Comparison of ENCODE assay signal across 16 cellular contexts in genomic region chr16:50037791-50038190, GRCh38. TPM values are rescaled to one million over a fixed set of nuclear protein-coding genes. Genes with fewer than 3 reads are reported as not detected.
DNase-seq lines count a peak whose midpoint lies in the region; ATAC-seq and TF ChIP-seq lines count a peak whose summit lies in the region.
"Had no signal": no experiment of that assay in that cellular context is flagged by ENCODE, and none has a peak within 500 bp of the region (broad histone marks: within the 10 kb centered on the region; RNA-seq: fewer than 3 reads in every experiment).

No MANE protein-coding gene starts in this region.

- ATAC-seq in lung (ENCODE audit: insufficient read depth, low FRiP score) (peak; percentile 20), GM21528 (IDR thresholded peaks at IDR 0.05; ENCODE audit: low FRiP score, unreplicated experiment) (no peak)
- ATAC-seq: stimulated activated naive CD8-positive, alpha-beta T cell treated with anti-CD3 and anti-CD28 coated beads, Interleukin-15, amount 100 ng/mL, for 72 hours had no signal

- TF ChIP-seq CTCF in AG10803 (conservative IDR thresholded peaks at IDR 0.05; ENCODE audit: low read length) (no peak), adrenal gland (IDR thresholded peaks at IDR 0.05) (no peak), lung (IDR thresholded peaks at IDR 0.05; ENCODE audit: control extremely low read depth, extremely low read depth) (no peak)

- H3K36me3 ChIP-seq in adrenal gland (replicated peaks in 1 of 2) (peaks cover 0 to 28% of the 10 kb centered on the region in 2 donors), lung (ENCODE audit: control insufficient read depth in 2 of 2, insufficient read depth in 2 of 2, low read length in 2 of 2) (peaks cover 5 to 12% of the 10 kb centered on the region in 2 donors)

- in situ Hi-C loops in KBM-7 (cut with MboI; ENCODE audit: low pct_unique_long_range_greater_than_20kb, low sequenced_read_pairs): no loop called here

- H3K27ac ChIP-seq in adrenal gland (peak overlapping the region in 4 of 5 donors; percentile 33 to 63 (median 60)), lung (ENCODE audit: low read depth in 1 of 2, low read length in 1 of 2) (no peak overlapping the region)
- H3K27ac ChIP-seq: parathyroid adenoma, WERI-Rb-1 had no signal

- intact Hi-C loops in adrenal gland (cut with DNase I): no loop called here

- H3K4me1 ChIP-seq in adrenal gland (replicated peaks in 1 of 2): peaks cover 8 to 21% of the 10 kb centered on the region in 2 donors
- peaks cover 0 to 2% of the 10 kb centered on the region in 2 donors for H3K4me1 ChIP-seq in lung (ENCODE audit: control insufficient read depth in 2 of 2, insufficient read depth in 2 of 2, low read length in 2 of 2)
- H3K4me1 ChIP-seq: parathyroid adenoma had no signal

- H3K9me3 ChIP-seq in adrenal gland (replicated peaks in 1 of 3) (no peaks in the 10 kb centered on the region), lung (ENCODE audit: control insufficient read depth in 2 of 2, insufficient read depth in 1 of 2, low read length in 1 of 2) (no peaks in the 10 kb centered on the region)
- H3K9me3 ChIP-seq: heart right ventricle had no signal

- H3K27me3 ChIP-seq in adrenal gland (no peaks in the 10 kb centered on the region), lung (ENCODE audit: control insufficient read depth, insufficient read depth) (no peaks in the 10 kb centered on the region)
- H3K27me3 ChIP-seq: heart right ventricle had no signal

- TF ChIP-seq POLR2A in adrenal gland (IDR thresholded peaks at IDR 0.05): no peak

- H3K4me3 ChIP-seq in AG10803 (ENCODE audit: low read length) (no peak overlapping the region), adrenal gland (no peak overlapping the region), lung (no peak overlapping the region)
- H3K4me3 ChIP-seq: heart right ventricle had no signal

- DNase-seq in AG10803 (ENCODE audit: low read depth) (peak; percentile 9), KBM-7 (peak; percentile 41), adrenal gland (no peak), lung (ENCODE audit: low spot score) (no peak), middle frontal gyrus (ENCODE audit: extremely low spot score, low spot score) (no peak), cerebellar nuclear complex (lab: John Stamatoyannopoulos, UW) (no peak)
- DNase-seq in stimulated activated CD4-positive, alpha-beta T cell treated with anti-CD3 and anti-CD28 coated beads, Interleukin-2, amount 100 ng/mL, for 24 hours: no peak
- DNase-seq: EL; heart right ventricle; MM.1S; NCI-H446; stimulated activated CD4-positive, alpha-beta T cell treated with anti-CD3 and anti-CD28 coated beads, Interleukin-4, amount 100 ng/mL, for 24 hours; stimulated activated naive CD8-positive, alpha-beta T cell treated with anti-CD3 and anti-CD28 coated beads, Interleukin-15, amount 100 ng/mL, for 72 hours; WERI-Rb-1 had no signal

RNA-seq across cellular contexts. Expression of gene CNEP1R1, which starts 12.8 kb away (rescaled TPM):
- 10 to 100 TPM; 14.7 to 22.7 (median 19.9) TPM for total RNA-seq in adrenal gland
- 10 to 100 TPM; 13.9 to 20.7 (median 14.1) TPM for polyA plus RNA-seq in adrenal gland
- total RNA-seq in lung: 10 to 100 TPM; 18.9 to 23.2 TPM
- 10 to 100 TPM; 13.8 to 15.9 TPM for polyA plus RNA-seq in lung

RNA-seq across cellular contexts. Expression of gene HEATR3, which starts 28.0 kb away (rescaled TPM):
- total RNA-seq in adrenal gland (10 to 100 TPM; 10.9 to 35.3 (median 20.1) TPM), lung (10 to 100 TPM; 16.3 to 29.9 TPM)
- polyA plus RNA-seq in adrenal gland (10 to 100 TPM in 1 of 3 donors, 1 to 10 TPM in 2; 5.3 to 21.1 (median 6.9) TPM), lung (10 to 100 TPM in 1 of 2 donors, 1 to 10 TPM in 1; 8.7 to 12.0 TPM)

Comparison
In these comparisons a context has a peak if more than half of its experiments do, and no peak if none do; other contexts are left out.
1. DNase-seq: peak in AG10803 (single experiment) and KBM-7 (single experiment); none in adrenal gland (0 of 7), lung (single experiment), middle frontal gyrus (single experiment), stimulated activated CD4-positive, alpha-beta T cell treated with anti-CD3 and anti-CD28 coated beads, Interleukin-2, amount 100 ng/mL, for 24 hours (0 of 2) and cerebellar nuclear complex (0 of 2).
2. H3K27ac ChIP-seq: peak in adrenal gland (4 of 5); none in lung (0 of 2).